ENCODE assay signal across 2 cellular contexts in genomic region chr6:41537359-41537758, GRCh38.
TF ChIP-seq lines count a peak whose summit lies in the region.

No MANE protein-coding gene starts in this region.

TF ChIP-seq in IMR-90, 13 proteins besides CTCF, POLR2A, EP300 and RAD21:
- TF ChIP-seq SMC3 (IDR thresholded peaks at IDR 0.05; ENCODE audit: low read depth, low read length) (no peak), MAFK (IDR thresholded peaks at IDR 0.05; ENCODE audit: low read depth, low read length) (no peak), RCOR1 (IDR thresholded peaks at IDR 0.05; ENCODE audit: insufficient replicate concordance, low read length) (no peak), MAZ (IDR thresholded peaks at IDR 0.05; ENCODE audit: borderline replicate concordance, low read depth, low read length) (no peak), FOS (IDR thresholded peaks at IDR 0.05; ENCODE audit: low read depth, low read length) (no peak), USF2 (IDR thresholded peaks at IDR 0.05; ENCODE audit: low read depth, low read length) (no peak), ELK1 (IDR thresholded peaks at IDR 0.05; ENCODE audit: borderline replicate concordance, low read depth, low read length) (no peak), NFE2L2 (IDR thresholded peaks at IDR 0.05; ENCODE audit: low read depth, low read length) (no peak), RFX5 (IDR thresholded peaks at IDR 0.05; ENCODE audit: low read depth, low read length) (no peak), BHLHE40 (IDR thresholded peaks at IDR 0.05; ENCODE audit: low read depth, low read length) (no peak)
TF ChIP-seq in IMR-90: peak in this region for 0.

TF ChIP-seq in GM12891, 5 proteins besides CTCF, POLR2A, EP300 and RAD21:
- TF ChIP-seq POLR2AphosphoS5 (IDR thresholded peaks at IDR 0.05; ENCODE audit: low read depth, low read length) (no peak), TAF1 (IDR thresholded peaks at IDR 0.05; ENCODE audit: low read depth, low read length) (no peak), POU2F2 (IDR thresholded peaks at IDR 0.05; ENCODE audit: low read depth, low read length) (no peak), SPI1 (IDR thresholded peaks at IDR 0.05; ENCODE audit: low read depth, low read length) (no peak), PAX5 (IDR thresholded peaks at IDR 0.05; ENCODE audit: insufficient read depth, low read length, severe bottlenecking) (no peak)
